6 cellular contexts compared by ENCODE assay signal in the genomic region with DNA sequence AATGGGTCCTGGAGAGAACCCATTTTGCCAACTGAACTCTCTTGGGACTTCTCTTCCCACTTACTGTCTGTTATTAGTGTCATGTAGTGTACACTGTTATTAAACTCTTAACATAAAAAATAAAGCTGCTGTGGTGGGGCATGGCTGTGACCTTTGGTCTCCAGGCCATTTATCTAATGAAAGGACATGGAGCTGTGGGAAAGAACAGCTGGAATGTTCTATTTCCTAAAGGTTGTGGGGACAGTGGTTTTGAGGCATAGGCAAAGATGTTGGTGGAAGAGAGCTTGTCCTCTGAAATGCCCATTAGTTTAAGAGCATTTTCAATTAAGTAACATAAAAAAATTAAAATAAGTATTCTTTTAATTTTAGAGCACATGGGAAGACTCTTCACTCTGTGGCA.
"Had no signal": no experiment of that assay in that cellular context is flagged by ENCODE, and none has a peak within 500 bp of the region (broad histone marks: within the 10 kb centered on the region; RNA-seq: fewer than 3 reads in every experiment).

No MANE protein-coding gene starts in this region.

- H3K4me3 ChIP-seq: GM23248, HAP-1 had no signal

- H3K9me3 ChIP-seq: HAP-1 had no signal

- H2AFZ ChIP-seq: GM23248 had no signal

- H3K9ac ChIP-seq: GM23248 had no signal

- H3K36me3 ChIP-seq: HAP-1 had no signal

- H3K27ac ChIP-seq: GM23248 had no signal

- H3K4me1 ChIP-seq: HAP-1 had no signal

- ATAC-seq: HCT116 had no signal

- DNase-seq: GM23248, GOT3, H7, IMR-90 had no signal
